ENCODE assay signal across 1 cellular context in genomic region chr6:30884521-30885480, GRCh38.
TF ChIP-seq lines count a peak whose summit lies in the region.

No MANE protein-coding gene starts in this region.

TF ChIP-seq in HepG2, 621 proteins besides CTCF, POLR2A, EP300 and RAD21 (continues in another document):
- 0 out of 2 replicates have a peak, but pooled peaks have one; percentile 27 for TF ChIP-seq ZNF740 (CRISPR knock-in tag; IDR thresholded peaks at IDR 0.05)
- TF ChIP-seq ELF1 (CRISPR knock-in tag; IDR thresholded peaks at IDR 0.05): 0 out of 2 replicates have a peak, but pooled peaks have one; percentile 3
- TF ChIP-seq ZNF232 (CRISPR knock-in tag; IDR thresholded peaks at IDR 0.05; ENCODE audit: borderline replicate concordance): peak; percentile 28; the same call in 1 of the 2 replicates
- TF ChIP-seq RXRA (CRISPR knock-in tag; IDR thresholded peaks at IDR 0.05): no peak
- TF ChIP-seq HNRNPH1 (optimal IDR thresholded peaks at IDR 0.05; ENCODE audit: low read depth, low read length): no peak
- TF ChIP-seq HNF1B (CRISPR knock-in tag; IDR thresholded peaks at IDR 0.05): peak; percentile 57
- no peak for TF ChIP-seq HOXA9 (CRISPR knock-in tag; IDR thresholded peaks at IDR 0.05; ENCODE audit: borderline replicate concordance)
- peak; percentile 10; the same call in 1 of the 2 replicates for TF ChIP-seq YEATS2 (CRISPR knock-in tag; IDR thresholded peaks at IDR 0.05; ENCODE audit: borderline replicate concordance)
- peak; percentile 17; the same call in 1 of the 2 replicates for TF ChIP-seq ZNF318 (CRISPR knock-in tag; IDR thresholded peaks at IDR 0.05)
- 0 out of 2 replicates have a peak, but pooled peaks have one; percentile 49 for TF ChIP-seq SNAPC4 (CRISPR knock-in tag; IDR thresholded peaks at IDR 0.05)
- TF ChIP-seq HNRNPL (IDR thresholded peaks at IDR 0.05; ENCODE audit: low read depth, low read length): 0 out of 2 replicates have a peak, but pooled peaks have one; percentile 60
- TF ChIP-seq ZNF101 (CRISPR knock-in tag; IDR thresholded peaks at IDR 0.05; ENCODE audit: borderline replicate concordance, low read depth): no peak
- TF ChIP-seq HMGXB4 (CRISPR knock-in tag; IDR thresholded peaks at IDR 0.05; ENCODE audit: borderline replicate concordance in 1 of 2, low read depth in 1 of 2): 0 out of 4 replicates have a peak, but pooled peaks of 1 of the 2 experiments have one; percentile 1
- TF ChIP-seq DMTF1 (CRISPR knock-in tag; IDR thresholded peaks at IDR 0.05): 0 out of 2 replicates have a peak, but pooled peaks have one; percentile 75
- TF ChIP-seq TEAD3 (CRISPR knock-in tag; optimal IDR thresholded peaks at IDR 0.05; ENCODE audit: borderline replicate concordance): peak; percentile 12
- no peak for TF ChIP-seq LCORL (IDR thresholded peaks at IDR 0.05)
- no peak; the same call in 1 of the 2 replicates for TF ChIP-seq LCORL (CRISPR knock-in tag; IDR thresholded peaks at IDR 0.05)
- peak; percentile 27; the same call in 1 of the 2 replicates for TF ChIP-seq ZXDC (CRISPR knock-in tag; IDR thresholded peaks at IDR 0.05)
- peak; percentile 43; the same call in 1 of the 2 replicates for TF ChIP-seq ZNF607 (CRISPR knock-in tag; IDR thresholded peaks at IDR 0.05; ENCODE audit: borderline replicate concordance)
- TF ChIP-seq ZNF276 (CRISPR knock-in tag; IDR thresholded peaks at IDR 0.05; ENCODE audit: low read depth): 0 out of 2 replicates have a peak, but pooled peaks have one; percentile 53
- TF ChIP-seq RORA (CRISPR knock-in tag; IDR thresholded peaks at IDR 0.05): no peak
- TF ChIP-seq ZNF792 (CRISPR knock-in tag; IDR thresholded peaks at IDR 0.05): peak; percentile 40
- TF ChIP-seq HES4 (CRISPR knock-in tag; IDR thresholded peaks at IDR 0.05; ENCODE audit: borderline replicate concordance): 0 out of 2 replicates have a peak, but pooled peaks have one; percentile 10
